1 cellular context compared by ENCODE assay signal in genomic region chr2:14232212-14232611, GRCh38.
TF ChIP-seq lines count a peak whose summit lies in the region.

No MANE protein-coding gene starts in this region.

TF ChIP-seq in GM23338, 12 proteins besides CTCF, POLR2A, EP300 and RAD21:
- no peak for TF ChIP-seq ZNF114 (CRISPR knock-in tag; IDR thresholded peaks at IDR 0.05)
- TF ChIP-seq ETS1 (IDR thresholded peaks at IDR 0.05): peak; percentile 69; the same call in 1 of the 2 replicates
- no peak for TF ChIP-seq STAT1 (IDR thresholded peaks at IDR 0.05; ENCODE audit: unreplicated experiment)
- no peak for TF ChIP-seq EZH2 (IDR thresholded peaks at IDR 0.05; ENCODE audit: low read depth, unreplicated experiment)
- TF ChIP-seq POLR2AphosphoS5 (IDR thresholded peaks at IDR 0.05; ENCODE audit: low read depth): peak; percentile 53
- TF ChIP-seq NANOG (IDR thresholded peaks at IDR 0.05; ENCODE audit: borderline replicate concordance): peak; percentile 100
- peak; percentile 78 for TF ChIP-seq ZNF462 (CRISPR knock-in tag; IDR thresholded peaks at IDR 0.05)
- no peak for TF ChIP-seq ZNF331 (CRISPR knock-in tag; IDR thresholded peaks at IDR 0.05; ENCODE audit: low read depth)
